1 cellular context compared by ENCODE assay signal in genomic region chr1:223765036-223765718, GRCh38.
TF ChIP-seq lines count a peak whose summit lies in the region.

No MANE protein-coding gene starts in this region.

TF ChIP-seq in GM23338, 12 proteins besides CTCF, POLR2A, EP300 and RAD21 (continued from another document):
- TF ChIP-seq ZNF462 (CRISPR knock-in tag; IDR thresholded peaks at IDR 0.05) = no peak
- TF ChIP-seq EZH2phosphoT487 (IDR thresholded peaks at IDR 0.05; ENCODE audit: unreplicated experiment) = no peak
- TF ChIP-seq ZNF114 (CRISPR knock-in tag; IDR thresholded peaks at IDR 0.05) = no peak
- no peak for TF ChIP-seq JUNB (IDR thresholded peaks at IDR 0.05; ENCODE audit: unreplicated experiment)
